ENCODE assay signal across 7 cellular contexts in the genomic region with DNA sequence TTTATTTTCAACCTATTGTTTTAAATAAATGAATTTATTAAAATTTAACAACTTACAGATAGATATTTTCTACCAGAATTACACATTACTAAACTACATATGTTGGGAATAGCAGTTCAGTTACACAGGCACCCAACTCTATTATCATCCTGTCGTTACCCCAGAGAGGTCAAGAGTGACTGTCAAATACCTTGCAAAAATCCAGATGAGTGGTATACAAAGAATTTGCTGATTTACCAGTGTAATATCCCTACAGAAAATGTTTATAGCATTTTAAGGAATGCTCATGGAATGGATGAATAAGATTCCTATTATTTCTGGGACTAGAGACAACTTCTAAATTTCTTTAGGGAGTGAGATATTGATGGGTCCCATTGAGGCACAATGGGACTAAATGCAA.
"Had no signal": no experiment of that assay in that cellular context is flagged by ENCODE, and none has a peak within 500 bp of the region (broad histone marks: within the 10 kb centered on the region; RNA-seq: fewer than 3 reads in every experiment).

No MANE protein-coding gene starts in this region.

- H3K9ac ChIP-seq: GM23248 had no signal

- ATAC-seq: HepG2, K562 had no signal

- H3K4me3 ChIP-seq: GM23248, HAP-1, K562 had no signal

- H3K9me3 ChIP-seq: HAP-1 had no signal

- H2AFZ ChIP-seq: GM23248 had no signal

- H3K27ac ChIP-seq: GM23248 had no signal

- H3K4me1 ChIP-seq: HAP-1 had no signal

- DNase-seq: GM23248, GOT3, H7, KG1 had no signal

- H3K36me3 ChIP-seq: HAP-1 had no signal
